In the genomic region with DNA sequence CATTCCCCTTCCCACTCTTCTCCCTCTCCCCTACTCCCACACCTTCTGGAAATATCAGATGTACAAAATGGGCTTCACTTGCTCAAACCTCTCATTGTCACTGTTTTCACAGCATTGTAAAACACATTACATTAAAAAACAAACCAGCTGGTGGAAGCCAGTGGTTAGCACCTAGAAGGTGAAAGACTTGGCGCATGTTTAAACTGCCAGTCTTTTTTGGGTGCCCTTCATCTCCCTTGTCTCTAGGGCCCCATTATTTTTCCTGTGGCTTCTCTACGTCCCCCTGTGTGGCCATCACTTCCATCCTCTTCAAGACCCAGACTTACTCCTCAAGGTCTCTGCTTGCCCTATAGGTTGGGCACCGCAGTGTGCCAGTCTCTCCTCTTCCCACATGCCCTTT, we compare ENCODE assay signal across 1 cellular context.
TF ChIP-seq lines count a peak whose summit lies in the region.

No MANE protein-coding gene starts in this region.

TF ChIP-seq in HEK293T, 16 proteins besides CTCF, POLR2A, EP300 and RAD21:
- TF ChIP-seq FOXA1 (IDR thresholded peaks at IDR 0.05) (no peak), FOXM1 (IDR thresholded peaks at IDR 0.05; ENCODE audit: borderline replicate concordance) (no peak), BHLHE40 (IDR thresholded peaks at IDR 0.05; ENCODE audit: borderline replicate concordance) (no peak), TARDBP (IDR thresholded peaks at IDR 0.05) (no peak), NFRKB (IDR thresholded peaks at IDR 0.05) (no peak), ZNF384 (IDR thresholded peaks at IDR 0.05) (no peak), HDGF (IDR thresholded peaks at IDR 0.05; ENCODE audit: borderline replicate concordance) (no peak), SUZ12 (IDR thresholded peaks at IDR 0.05) (no peak), ELF4 (IDR thresholded peaks at IDR 0.05) (no peak), SP1 (IDR thresholded peaks at IDR 0.05) (no peak), L3MBTL2 (conservative IDR thresholded peaks at IDR 0.05) (no peak)
- TF ChIP-seq, protein P1, sequence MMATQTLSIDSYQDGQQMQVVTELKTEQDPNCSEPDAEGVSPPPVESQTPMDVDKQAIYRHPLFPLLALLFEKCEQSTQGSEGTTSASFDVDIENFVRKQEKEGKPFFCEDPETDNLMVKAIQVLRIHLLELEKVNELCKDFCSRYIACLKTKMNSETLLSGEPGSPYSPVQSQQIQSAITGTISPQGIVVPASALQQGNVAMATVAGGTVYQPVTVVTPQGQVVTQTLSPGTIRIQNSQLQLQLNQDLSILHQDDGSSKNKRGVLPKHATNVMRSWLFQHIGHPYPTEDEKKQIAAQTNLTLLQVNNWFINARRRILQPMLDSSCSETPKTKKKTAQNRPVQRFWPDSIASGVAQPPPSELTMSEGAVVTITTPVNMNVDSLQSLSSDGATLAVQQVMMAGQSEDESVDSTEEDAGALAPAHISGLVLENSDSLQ (IDR thresholded peaks at IDR 0.05), result no peak
